Comparison of ENCODE assay signal across 2 cellular contexts in genomic region chr1:39262802-39263201, GRCh38.
TF ChIP-seq lines count a peak whose summit lies in the region.

No MANE protein-coding gene starts in this region.

TF ChIP-seq in HEK293, 187 proteins besides CTCF, POLR2A, EP300 and RAD21:
- TF ChIP-seq, protein P1, sequence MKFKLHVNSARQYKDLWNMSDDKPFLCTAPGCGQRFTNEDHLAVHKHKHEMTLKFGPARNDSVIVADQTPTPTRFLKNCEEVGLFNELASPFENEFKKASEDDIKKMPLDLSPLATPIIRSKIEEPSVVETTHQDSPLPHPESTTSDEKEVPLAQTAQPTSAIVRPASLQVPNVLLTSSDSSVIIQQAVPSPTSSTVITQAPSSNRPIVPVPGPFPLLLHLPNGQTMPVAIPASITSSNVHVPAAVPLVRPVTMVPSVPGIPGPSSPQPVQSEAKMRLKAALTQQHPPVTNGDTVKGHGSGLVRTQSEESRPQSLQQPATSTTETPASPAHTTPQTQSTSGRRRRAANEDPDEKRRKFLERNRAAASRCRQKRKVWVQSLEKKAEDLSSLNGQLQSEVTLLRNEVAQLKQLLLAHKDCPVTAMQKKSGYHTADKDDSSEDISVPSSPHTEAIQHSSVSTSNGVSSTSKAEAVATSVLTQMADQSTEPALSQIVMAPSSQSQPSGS (tag by site-specific recombination; IDR thresholded peaks at IDR 0.05; ENCODE audit: low read depth): no peak
- TF ChIP-seq, protein P2, sequence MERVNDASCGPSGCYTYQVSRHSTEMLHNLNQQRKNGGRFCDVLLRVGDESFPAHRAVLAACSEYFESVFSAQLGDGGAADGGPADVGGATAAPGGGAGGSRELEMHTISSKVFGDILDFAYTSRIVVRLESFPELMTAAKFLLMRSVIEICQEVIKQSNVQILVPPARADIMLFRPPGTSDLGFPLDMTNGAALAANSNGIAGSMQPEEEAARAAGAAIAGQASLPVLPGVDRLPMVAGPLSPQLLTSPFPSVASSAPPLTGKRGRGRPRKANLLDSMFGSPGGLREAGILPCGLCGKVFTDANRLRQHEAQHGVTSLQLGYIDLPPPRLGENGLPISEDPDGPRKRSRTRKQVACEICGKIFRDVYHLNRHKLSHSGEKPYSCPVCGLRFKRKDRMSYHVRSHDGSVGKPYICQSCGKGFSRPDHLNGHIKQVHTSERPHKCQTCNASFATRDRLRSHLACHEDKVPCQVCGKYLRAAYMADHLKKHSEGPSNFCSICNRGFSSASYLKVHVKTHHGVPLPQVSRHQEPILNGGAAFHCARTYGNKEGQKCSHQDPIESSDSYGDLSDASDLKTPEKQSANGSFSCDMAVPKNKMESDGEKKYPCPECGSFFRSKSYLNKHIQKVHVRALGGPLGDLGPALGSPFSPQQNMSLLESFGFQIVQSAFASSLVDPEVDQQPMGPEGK (tag by site-specific recombination; IDR thresholded peaks at IDR 0.05): peak; percentile 23; the same call in 1 of the 2 replicates

TF ChIP-seq in HepG2, 621 proteins besides CTCF, POLR2A, EP300 and RAD21 (continued from another document):
- TF ChIP-seq, protein P3, sequence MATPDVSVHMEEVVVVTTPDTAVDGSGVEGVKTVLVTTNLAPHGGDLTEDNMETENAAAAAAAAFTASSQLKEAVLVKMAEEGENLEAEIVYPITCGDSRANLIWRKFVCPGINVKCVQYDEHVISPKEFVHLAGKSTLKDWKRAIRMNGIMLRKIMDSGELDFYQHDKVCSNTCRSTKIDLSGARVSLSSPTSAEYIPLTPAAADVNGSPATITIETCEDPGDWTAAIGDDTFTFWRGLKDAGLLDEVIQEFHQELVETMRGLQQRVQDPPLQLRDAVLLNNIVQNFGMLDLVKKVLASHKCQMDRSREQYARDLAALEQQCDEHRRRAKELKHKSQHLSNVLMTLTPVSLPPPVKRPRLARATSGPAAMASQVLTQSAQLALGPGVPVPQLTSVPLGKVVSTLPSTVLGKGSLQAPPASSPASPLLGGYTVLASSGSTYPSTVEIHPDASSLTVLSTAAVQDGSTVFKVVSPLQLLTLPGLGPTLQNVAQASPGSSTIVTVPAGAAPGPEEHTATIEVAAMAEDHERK (CRISPR knock-in tag; IDR thresholded peaks at IDR 0.05; ENCODE audit: low read depth): no peak
- TF ChIP-seq CAMTA2 (CRISPR knock-in tag; IDR thresholded peaks at IDR 0.05; ENCODE audit: borderline replicate concordance) (no peak), ZNF121 (CRISPR knock-in tag; IDR thresholded peaks at IDR 0.05) (no peak), CC2D1A (CRISPR knock-in tag; IDR thresholded peaks at IDR 0.05) (no peak), MAF1 (CRISPR knock-in tag; IDR thresholded peaks at IDR 0.05; ENCODE audit: borderline replicate concordance) (no peak), CEBPB (IDR thresholded peaks at IDR 0.05; ENCODE audit: borderline replicate concordance, low read depth, low read length) (no peak), IKZF1 (IDR thresholded peaks at IDR 0.05) (no peak), KMT2B (CRISPR knock-in tag; IDR thresholded peaks at IDR 0.05) (no peak), ZFP37 (CRISPR knock-in tag; IDR thresholded peaks at IDR 0.05; ENCODE audit: borderline replicate concordance) (no peak), ONECUT2 (CRISPR knock-in tag; IDR thresholded peaks at IDR 0.05) (no peak), ZNF678 (CRISPR knock-in tag; IDR thresholded peaks at IDR 0.05) (no peak), ZNF329 (CRISPR knock-in tag; IDR thresholded peaks at IDR 0.05; ENCODE audit: low read depth) (no peak)
- TF ChIP-seq, protein P4, sequence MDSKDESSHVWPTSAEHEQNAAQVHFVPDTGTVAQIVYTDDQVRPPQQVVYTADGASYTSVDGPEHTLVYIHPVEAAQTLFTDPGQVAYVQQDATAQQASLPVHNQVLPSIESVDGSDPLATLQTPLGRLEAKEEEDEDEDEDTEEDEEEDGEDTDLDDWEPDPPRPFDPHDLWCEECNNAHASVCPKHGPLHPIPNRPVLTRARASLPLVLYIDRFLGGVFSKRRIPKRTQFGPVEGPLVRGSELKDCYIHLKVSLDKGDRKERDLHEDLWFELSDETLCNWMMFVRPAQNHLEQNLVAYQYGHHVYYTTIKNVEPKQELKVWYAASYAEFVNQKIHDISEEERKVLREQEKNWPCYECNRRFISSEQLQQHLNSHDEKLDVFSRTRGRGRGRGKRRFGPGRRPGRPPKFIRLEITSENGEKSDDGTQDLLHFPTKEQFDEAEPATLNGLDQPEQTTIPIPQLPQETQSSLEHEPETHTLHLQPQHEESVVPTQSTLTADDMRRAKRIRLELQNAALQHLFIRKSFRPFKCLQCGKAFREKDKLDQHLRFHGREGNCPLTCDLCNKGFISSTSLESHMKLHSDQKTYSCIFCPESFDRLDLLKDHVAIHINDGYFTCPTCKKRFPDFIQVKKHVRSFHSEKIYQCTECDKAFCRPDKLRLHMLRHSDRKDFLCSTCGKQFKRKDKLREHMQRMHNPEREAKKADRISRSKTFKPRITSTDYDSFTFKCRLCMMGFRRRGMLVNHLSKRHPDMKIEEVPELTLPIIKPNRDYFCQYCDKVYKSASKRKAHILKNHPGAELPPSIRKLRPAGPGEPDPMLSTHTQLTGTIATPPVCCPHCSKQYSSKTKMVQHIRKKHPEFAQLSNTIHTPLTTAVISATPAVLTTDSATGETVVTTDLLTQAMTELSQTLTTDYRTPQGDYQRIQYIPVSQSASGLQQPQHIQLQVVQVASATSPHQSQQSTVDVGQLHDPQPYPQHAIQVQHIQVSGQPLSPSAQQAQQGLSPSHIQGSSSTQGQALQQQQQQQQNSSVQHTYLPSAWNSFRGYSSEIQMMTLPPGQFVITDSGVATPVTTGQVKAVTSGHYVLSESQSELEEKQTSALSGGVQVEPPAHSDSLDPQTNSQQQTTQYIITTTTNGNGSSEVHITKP (CRISPR knock-in tag; IDR thresholded peaks at IDR 0.05; ENCODE audit: low read depth): no peak
- TF ChIP-seq, protein P5, sequence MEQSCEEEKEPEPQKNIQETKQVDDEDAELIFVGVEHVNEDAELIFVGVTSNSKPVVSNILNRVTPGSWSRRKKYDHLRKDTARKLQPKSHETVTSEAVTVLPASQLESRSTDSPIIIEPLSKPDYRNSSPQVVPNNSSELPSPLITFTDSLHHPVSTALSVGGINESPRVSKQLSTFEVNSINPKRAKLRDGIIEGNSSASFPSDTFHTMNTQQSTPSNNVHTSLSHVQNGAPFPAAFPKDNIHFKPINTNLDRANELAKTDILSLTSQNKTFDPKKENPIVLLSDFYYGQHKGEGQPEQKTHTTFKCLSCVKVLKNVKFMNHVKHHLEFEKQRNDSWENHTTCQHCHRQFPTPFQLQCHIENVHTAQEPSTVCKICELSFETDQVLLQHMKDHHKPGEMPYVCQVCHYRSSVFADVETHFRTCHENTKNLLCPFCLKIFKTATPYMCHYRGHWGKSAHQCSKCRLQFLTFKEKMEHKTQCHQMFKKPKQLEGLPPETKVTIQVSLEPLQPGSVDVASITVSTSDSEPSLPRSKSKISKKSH (CRISPR knock-in tag; IDR thresholded peaks at IDR 0.05; ENCODE audit: borderline replicate concordance): no peak
